Comparison of ENCODE assay signal across 20 cellular contexts in the genomic region with DNA sequence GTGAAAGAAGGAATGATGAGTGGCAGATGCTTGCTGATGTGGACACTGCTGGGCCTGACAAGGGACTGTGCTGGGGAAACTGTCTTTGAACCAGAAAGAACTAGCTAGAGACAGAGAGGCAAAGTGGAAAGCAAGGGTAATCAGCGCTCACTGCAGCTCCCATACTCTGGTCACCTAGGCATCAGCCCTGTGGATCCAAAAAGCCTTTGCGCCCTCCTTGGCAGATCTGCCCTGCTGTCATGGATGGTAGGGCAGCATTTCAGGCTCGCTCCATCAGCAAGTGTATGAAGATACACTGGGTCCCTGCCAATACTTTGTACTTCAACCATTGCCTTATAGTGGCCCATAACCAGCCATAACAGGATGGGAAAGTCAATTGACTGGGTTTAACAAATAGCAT. TPM values are rescaled to one million over a fixed set of nuclear protein-coding genes. Genes with fewer than 3 reads are reported as not detected.
"Had no signal": no experiment of that assay in that cellular context is flagged by ENCODE, and none has a peak within 500 bp of the region (broad histone marks: within the 10 kb centered on the region; RNA-seq: fewer than 3 reads in every experiment).

No MANE protein-coding gene starts in this region.

- H3K27ac Mint-ChIP-seq: activated CD8-positive, alpha-beta memory T cell treated with anti-CD3 and anti-CD28 coated beads, Interleukin-2, amount 10 ng/mL, durations not matched to agents 7 days and 5 days; activated naive CD8-positive, alpha-beta T cell treated with anti-CD3 and anti-CD28 coated beads for 36 hours; activated T-cell treated with anti-CD3 and anti-CD28 coated beads, Interleukin-2, amount 50 U/mL, for 24 hours had no signal

- H3K4me3 ChIP-seq: gastrocnemius medialis, spleen had no signal

- H3K4me1 Mint-ChIP-seq: activated CD8-positive, alpha-beta memory T cell treated with anti-CD3 and anti-CD28 coated beads, Interleukin-2, amount 10 ng/mL, durations not matched to agents 7 days and 5 days; activated naive CD8-positive, alpha-beta T cell treated with anti-CD3 and anti-CD28 coated beads for 36 hours had no signal

- H3K27me3 ChIP-seq: gastrocnemius medialis, spleen had no signal

- H3K36me3 ChIP-seq: gastrocnemius medialis, spleen had no signal

- H3K36me3 Mint-ChIP-seq: activated CD8-positive, alpha-beta memory T cell treated with anti-CD3 and anti-CD28 coated beads, Interleukin-2, amount 10 ng/mL, durations not matched to agents 7 days and 5 days; activated naive CD8-positive, alpha-beta T cell treated with anti-CD3 and anti-CD28 coated beads for 36 hours had no signal

- H3K4me3 Mint-ChIP-seq: activated CD8-positive, alpha-beta memory T cell treated with anti-CD3 and anti-CD28 coated beads, Interleukin-2, amount 10 ng/mL, durations not matched to agents 7 days and 5 days; activated naive CD8-positive, alpha-beta T cell treated with anti-CD3 and anti-CD28 coated beads for 36 hours; activated T-cell treated with anti-CD3 and anti-CD28 coated beads, Interleukin-2, amount 50 U/mL, for 24 hours; neural crest cell had no signal

- DNase-seq: activated CD4-positive, alpha-beta T cell treated with anti-CD3 and anti-CD28 coated beads, Interleukin-2, amount 50 U/mL, for 4 hours; activated CD4-positive, CD25-positive, alpha-beta regulatory T cell treated with anti-CD3 and anti-CD28 coated beads, Interleukin-2, amount 50 U/mL, for 72 hours; activated CD8-positive, alpha-beta memory T cell treated with anti-CD3 and anti-CD28 coated beads, Interleukin-2, amount 10 ng/mL, durations not matched to agents 7 days and 5 days; activated gamma-delta T cell; activated naive CD8-positive, alpha-beta T cell treated with anti-CD3 and anti-CD28 coated beads for 36 hours; activated T-cell treated with anti-CD3 and anti-CD28 coated beads, Interleukin-2, amount 50 U/mL, for 24 hours; effector CD4-positive, alpha-beta T cell; gastrocnemius medialis; hippocampal formation; right cardiac atrium; SIG-M5; spleen; stimulated activated CD4-positive, alpha-beta T cell treated with anti-CD3 and anti-CD28 coated beads, Interleukin-1b, Interleukin-23, amount 100 ng/mL, for 48 hours; stimulated activated naive CD4-positive, alpha-beta T cell; substantia nigra; SW 1271; T-helper 9 cell had no signal

- ATAC-seq: activated CD8-positive, alpha-beta memory T cell treated with anti-CD3 and anti-CD28 coated beads, Interleukin-2, amount 10 ng/mL, durations not matched to agents 7 days and 5 days; gastrocnemius medialis; right cardiac atrium had no signal

- H3K9me3 Mint-ChIP-seq: activated naive CD8-positive, alpha-beta T cell treated with anti-CD3 and anti-CD28 coated beads for 36 hours; activated T-cell treated with anti-CD3 and anti-CD28 coated beads, Interleukin-2, amount 50 U/mL, for 24 hours had no signal

RNA-seq across cellular contexts. Expression of a gene that starts 38.4 kb away (rescaled TPM):
- total RNA-seq: activated CD8-positive, alpha-beta memory T cell treated with anti-CD3 and anti-CD28 coated beads, Interleukin-2, amount 10 ng/mL, durations not matched to agents 7 days and 5 days; activated naive CD8-positive, alpha-beta T cell treated with anti-CD3 and anti-CD28 coated beads for 36 hours; bronchial epithelial cell; endothelial cell of umbilical vein; gastrocnemius medialis; spleen had no signal
- polyA plus RNA-seq: endothelial cell of umbilical vein, spleen had no signal
